Comparison of ENCODE assay signal across 1 cellular context in the genomic region with DNA sequence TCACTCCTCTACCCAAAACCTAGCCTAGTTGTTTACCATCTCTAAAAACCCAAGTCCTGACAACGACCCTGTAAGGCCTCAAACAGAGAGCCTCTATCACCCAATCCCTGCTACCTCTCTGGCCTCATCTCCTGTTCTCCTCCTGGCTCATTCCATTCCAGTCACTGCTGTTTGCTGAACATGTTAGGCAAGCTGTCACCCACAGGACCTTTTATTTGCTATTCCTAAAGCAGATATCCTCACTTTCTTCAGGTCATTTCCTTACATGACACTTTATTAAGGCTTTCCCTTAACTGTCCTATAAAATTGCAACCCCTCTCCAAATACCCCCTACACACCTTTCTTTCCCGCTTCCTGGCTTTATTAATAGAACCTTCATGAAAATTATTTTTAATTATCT.
TF ChIP-seq lines count a peak whose summit lies in the region.

No MANE protein-coding gene starts in this region.

TF ChIP-seq in HepG2, 621 proteins besides CTCF, POLR2A, EP300 and RAD21 (continued from another document):
- TF ChIP-seq, protein P1, sequence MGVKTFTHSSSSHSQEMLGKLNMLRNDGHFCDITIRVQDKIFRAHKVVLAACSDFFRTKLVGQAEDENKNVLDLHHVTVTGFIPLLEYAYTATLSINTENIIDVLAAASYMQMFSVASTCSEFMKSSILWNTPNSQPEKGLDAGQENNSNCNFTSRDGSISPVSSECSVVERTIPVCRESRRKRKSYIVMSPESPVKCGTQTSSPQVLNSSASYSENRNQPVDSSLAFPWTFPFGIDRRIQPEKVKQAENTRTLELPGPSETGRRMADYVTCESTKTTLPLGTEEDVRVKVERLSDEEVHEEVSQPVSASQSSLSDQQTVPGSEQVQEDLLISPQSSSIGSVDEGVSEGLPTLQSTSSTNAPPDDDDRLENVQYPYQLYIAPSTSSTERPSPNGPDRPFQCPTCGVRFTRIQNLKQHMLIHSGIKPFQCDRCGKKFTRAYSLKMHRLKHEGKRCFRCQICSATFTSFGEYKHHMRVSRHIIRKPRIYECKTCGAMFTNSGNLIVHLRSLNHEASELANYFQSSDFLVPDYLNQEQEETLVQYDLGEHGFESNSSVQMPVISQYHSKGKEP (CRISPR knock-in tag; IDR thresholded peaks at IDR 0.05) = no peak
- TF ChIP-seq MIXL1 (CRISPR knock-in tag; IDR thresholded peaks at IDR 0.05) (0 out of 2 replicates have a peak, but pooled peaks have one; percentile 31), TEAD3 (CRISPR knock-in tag; optimal IDR thresholded peaks at IDR 0.05; ENCODE audit: borderline replicate concordance) (peak; percentile 27), FOXP1 (IDR thresholded peaks at IDR 0.05) (no peak), FOXP1 (CRISPR knock-in tag; IDR thresholded peaks at IDR 0.05) (0 out of 2 replicates have a peak, but pooled peaks have one; percentile 5), ZNF614 (CRISPR knock-in tag; IDR thresholded peaks at IDR 0.05; ENCODE audit: borderline replicate concordance) (0 out of 2 replicates have a peak, but pooled peaks have one; percentile 21), FOSL2 (CRISPR knock-in tag; IDR thresholded peaks at IDR 0.05) (peak; percentile 20; the same call in 1 of the 2 replicates), NCOA2 (CRISPR knock-in tag; IDR thresholded peaks at IDR 0.05) (0 out of 2 replicates have a peak, but pooled peaks have one; percentile 1), ZZZ3 (CRISPR knock-in tag; IDR thresholded peaks at IDR 0.05; ENCODE audit: borderline replicate concordance) (no peak), ZNF724P (CRISPR knock-in tag; IDR thresholded peaks at IDR 0.05; ENCODE audit: borderline replicate concordance) (no peak), FOXA1 (IDR thresholded peaks at IDR 0.05) (no peak), FOXA1 (CRISPR knock-in tag; IDR thresholded peaks at IDR 0.05) (peak; percentile 52; the same call in 1 of the 2 replicates), ZBTB38 (CRISPR knock-in tag; IDR thresholded peaks at IDR 0.05) (no peak)
- TF ChIP-seq, protein P2, sequence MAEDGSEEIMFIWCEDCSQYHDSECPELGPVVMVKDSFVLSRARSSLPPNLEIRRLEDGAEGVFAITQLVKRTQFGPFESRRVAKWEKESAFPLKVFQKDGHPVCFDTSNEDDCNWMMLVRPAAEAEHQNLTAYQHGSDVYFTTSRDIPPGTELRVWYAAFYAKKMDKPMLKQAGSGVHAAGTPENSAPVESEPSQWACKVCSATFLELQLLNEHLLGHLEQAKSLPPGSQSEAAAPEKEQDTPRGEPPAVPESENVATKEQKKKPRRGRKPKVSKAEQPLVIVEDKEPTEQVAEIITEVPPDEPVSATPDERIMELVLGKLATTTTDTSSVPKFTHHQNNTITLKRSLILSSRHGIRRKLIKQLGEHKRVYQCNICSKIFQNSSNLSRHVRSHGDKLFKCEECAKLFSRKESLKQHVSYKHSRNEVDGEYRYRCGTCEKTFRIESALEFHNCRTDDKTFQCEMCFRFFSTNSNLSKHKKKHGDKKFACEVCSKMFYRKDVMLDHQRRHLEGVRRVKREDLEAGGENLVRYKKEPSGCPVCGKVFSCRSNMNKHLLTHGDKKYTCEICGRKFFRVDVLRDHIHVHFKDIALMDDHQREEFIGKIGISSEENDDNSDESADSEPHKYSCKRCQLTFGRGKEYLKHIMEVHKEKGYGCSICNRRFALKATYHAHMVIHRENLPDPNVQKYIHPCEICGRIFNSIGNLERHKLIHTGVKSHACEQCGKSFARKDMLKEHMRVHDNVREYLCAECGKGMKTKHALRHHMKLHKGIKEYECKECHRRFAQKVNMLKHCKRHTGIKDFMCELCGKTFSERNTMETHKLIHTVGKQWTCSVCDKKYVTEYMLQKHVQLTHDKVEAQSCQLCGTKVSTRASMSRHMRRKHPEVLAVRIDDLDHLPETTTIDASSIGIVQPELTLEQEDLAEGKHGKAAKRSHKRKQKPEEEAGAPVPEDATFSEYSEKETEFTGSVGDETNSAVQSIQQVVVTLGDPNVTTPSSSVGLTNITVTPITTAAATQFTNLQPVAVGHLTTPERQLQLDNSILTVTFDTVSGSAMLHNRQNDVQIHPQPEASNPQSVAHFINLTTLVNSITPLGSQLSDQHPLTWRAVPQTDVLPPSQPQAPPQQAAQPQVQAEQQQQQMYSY (CRISPR knock-in tag; IDR thresholded peaks at IDR 0.05) = peak; percentile 67; the same call in 1 of the 2 replicates
- TF ChIP-seq, protein P3, sequence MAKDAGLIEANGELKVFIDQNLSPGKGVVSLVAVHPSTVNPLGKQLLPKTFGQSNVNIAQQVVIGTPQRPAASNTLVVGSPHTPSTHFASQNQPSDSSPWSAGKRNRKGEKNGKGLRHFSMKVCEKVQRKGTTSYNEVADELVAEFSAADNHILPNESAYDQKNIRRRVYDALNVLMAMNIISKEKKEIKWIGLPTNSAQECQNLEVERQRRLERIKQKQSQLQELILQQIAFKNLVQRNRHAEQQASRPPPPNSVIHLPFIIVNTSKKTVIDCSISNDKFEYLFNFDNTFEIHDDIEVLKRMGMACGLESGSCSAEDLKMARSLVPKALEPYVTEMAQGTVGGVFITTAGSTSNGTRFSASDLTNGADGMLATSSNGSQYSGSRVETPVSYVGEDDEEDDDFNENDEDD (CRISPR knock-in tag; IDR thresholded peaks at IDR 0.05; ENCODE audit: borderline replicate concordance) = peak; percentile 38; the same call in 1 of the 2 replicates
- TF ChIP-seq, protein P4, sequence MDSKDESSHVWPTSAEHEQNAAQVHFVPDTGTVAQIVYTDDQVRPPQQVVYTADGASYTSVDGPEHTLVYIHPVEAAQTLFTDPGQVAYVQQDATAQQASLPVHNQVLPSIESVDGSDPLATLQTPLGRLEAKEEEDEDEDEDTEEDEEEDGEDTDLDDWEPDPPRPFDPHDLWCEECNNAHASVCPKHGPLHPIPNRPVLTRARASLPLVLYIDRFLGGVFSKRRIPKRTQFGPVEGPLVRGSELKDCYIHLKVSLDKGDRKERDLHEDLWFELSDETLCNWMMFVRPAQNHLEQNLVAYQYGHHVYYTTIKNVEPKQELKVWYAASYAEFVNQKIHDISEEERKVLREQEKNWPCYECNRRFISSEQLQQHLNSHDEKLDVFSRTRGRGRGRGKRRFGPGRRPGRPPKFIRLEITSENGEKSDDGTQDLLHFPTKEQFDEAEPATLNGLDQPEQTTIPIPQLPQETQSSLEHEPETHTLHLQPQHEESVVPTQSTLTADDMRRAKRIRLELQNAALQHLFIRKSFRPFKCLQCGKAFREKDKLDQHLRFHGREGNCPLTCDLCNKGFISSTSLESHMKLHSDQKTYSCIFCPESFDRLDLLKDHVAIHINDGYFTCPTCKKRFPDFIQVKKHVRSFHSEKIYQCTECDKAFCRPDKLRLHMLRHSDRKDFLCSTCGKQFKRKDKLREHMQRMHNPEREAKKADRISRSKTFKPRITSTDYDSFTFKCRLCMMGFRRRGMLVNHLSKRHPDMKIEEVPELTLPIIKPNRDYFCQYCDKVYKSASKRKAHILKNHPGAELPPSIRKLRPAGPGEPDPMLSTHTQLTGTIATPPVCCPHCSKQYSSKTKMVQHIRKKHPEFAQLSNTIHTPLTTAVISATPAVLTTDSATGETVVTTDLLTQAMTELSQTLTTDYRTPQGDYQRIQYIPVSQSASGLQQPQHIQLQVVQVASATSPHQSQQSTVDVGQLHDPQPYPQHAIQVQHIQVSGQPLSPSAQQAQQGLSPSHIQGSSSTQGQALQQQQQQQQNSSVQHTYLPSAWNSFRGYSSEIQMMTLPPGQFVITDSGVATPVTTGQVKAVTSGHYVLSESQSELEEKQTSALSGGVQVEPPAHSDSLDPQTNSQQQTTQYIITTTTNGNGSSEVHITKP (CRISPR knock-in tag; IDR thresholded peaks at IDR 0.05; ENCODE audit: low read depth) = 0 out of 2 replicates have a peak, but pooled peaks have one; percentile 41
